ENCODE assay signal across 1 cellular context in the genomic region with DNA sequence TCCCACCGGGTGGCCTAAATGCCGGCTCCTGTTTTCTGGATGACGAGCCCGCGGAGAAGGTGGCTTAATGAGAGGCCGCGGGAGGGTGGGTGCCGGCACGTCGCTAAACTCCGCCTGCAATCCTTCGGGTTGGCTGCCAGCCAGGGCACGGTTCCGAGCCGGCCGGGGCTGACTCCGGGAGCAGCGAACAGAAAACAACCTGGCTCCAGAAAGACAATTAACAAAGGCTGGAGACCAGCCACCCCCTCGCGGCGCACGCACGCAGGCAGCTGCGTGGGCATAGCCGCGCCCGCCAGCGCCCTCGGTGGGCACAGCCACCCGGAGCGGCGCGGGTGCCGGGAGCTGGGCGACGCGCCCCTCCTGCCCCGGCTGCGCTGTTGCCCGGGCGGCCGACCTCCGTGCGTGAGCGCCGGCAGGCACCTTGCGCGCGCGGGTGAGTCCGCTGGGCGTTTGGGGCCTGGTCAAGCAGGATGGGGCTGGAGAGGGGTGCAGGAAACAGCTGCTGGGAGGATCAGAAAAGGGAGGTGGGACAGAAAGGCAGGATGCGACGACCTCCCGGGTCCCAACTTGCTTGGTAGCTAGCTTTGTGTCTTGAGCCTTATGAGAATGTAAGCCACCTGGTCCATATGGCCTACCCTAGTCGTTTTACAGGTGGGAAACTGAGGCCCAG.
TF ChIP-seq lines count a peak whose summit lies in the region.

A gene with protein sequence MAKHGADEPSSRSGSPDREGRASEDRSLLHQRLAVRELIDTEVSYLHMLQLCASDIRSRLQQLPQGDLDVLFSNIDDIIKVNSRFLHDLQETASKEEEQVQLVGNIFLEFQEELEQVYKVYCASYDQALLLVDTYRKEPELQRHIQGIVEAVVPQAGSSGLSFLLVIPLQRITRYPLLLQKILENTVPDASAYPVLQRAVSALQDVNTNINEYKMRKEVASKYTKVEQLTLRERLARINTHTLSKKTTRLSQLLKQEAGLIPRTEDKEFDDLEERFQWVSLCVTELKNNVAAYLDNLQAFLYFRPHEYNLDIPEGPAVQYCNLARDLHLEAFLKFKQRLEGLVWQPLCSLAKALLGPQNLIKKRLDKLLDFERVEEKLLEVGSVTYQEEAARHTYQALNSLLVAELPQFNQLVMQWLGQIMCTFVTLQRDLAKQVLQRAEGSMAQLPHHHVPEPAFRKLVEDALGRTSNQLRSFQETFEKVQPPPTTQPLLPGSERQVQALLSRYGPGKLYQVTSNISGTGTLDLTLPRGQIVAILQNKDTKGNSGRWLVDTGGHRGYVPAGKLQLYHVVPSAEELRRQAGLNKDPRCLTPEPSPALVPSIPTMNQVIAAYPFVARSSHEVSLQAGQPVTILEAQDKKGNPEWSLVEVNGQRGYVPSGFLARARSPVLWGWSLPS (plus strand): TSS at position 307 of the 670 bp plus-strand sequence. CDS start 16,272 bp downstream, outside the sequence.

TF ChIP-seq in IMR-90, 13 proteins besides CTCF, POLR2A, EP300 and RAD21:
- TF ChIP-seq NFE2L2 (IDR thresholded peaks at IDR 0.05; ENCODE audit: low read depth, low read length) (no peak), MAZ (IDR thresholded peaks at IDR 0.05; ENCODE audit: borderline replicate concordance, low read depth, low read length) (no peak), RFX5 (IDR thresholded peaks at IDR 0.05; ENCODE audit: low read depth, low read length) (no peak), BHLHE40 (IDR thresholded peaks at IDR 0.05; ENCODE audit: low read depth, low read length) (no peak; the same call in 1 of the 2 replicates), CEBPB (IDR thresholded peaks at IDR 0.05; ENCODE audit: low read depth, low read length) (no peak), SMC3 (IDR thresholded peaks at IDR 0.05; ENCODE audit: low read depth, low read length) (no peak), MAFK (IDR thresholded peaks at IDR 0.05; ENCODE audit: low read depth, low read length) (no peak), FOS (IDR thresholded peaks at IDR 0.05; ENCODE audit: low read depth, low read length) (no peak), CHD1 (IDR thresholded peaks at IDR 0.05; ENCODE audit: low read depth, low read length) (no peak), RCOR1 (IDR thresholded peaks at IDR 0.05; ENCODE audit: insufficient replicate concordance, low read length) (no peak)
- TF ChIP-seq, protein P1, sequence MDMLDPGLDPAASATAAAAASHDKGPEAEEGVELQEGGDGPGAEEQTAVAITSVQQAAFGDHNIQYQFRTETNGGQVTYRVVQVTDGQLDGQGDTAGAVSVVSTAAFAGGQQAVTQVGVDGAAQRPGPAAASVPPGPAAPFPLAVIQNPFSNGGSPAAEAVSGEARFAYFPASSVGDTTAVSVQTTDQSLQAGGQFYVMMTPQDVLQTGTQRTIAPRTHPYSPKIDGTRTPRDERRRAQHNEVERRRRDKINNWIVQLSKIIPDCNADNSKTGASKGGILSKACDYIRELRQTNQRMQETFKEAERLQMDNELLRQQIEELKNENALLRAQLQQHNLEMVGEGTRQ (IDR thresholded peaks at IDR 0.05; ENCODE audit: low read depth, low read length): no peak
- TF ChIP-seq, protein P2, sequence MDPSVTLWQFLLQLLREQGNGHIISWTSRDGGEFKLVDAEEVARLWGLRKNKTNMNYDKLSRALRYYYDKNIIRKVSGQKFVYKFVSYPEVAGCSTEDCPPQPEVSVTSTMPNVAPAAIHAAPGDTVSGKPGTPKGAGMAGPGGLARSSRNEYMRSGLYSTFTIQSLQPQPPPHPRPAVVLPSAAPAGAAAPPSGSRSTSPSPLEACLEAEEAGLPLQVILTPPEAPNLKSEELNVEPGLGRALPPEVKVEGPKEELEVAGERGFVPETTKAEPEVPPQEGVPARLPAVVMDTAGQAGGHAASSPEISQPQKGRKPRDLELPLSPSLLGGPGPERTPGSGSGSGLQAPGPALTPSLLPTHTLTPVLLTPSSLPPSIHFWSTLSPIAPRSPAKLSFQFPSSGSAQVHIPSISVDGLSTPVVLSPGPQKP (IDR thresholded peaks at IDR 0.05; ENCODE audit: borderline replicate concordance, low read depth, low read length): no peak
